In the genomic region with DNA sequence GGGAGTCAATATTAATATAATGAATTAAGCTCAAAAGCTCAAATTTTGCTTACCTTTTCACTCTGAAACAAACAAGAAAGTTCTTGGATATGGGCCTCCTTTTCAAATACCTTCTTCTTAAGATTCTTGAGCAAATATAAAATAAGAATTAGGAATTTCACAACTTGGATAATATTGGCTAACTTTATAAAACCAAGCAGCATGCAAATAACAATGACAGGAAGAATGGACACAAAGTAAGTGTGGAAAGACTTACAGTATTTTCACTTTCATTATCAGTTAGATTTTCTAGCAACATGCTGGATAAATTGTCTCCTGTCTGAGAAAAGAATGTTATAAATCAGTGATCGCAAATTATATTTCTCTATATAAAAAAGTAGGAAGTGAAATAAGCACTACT, we compare ENCODE assay signal across 12 cellular contexts. TPM values are rescaled to one million over a fixed set of nuclear protein-coding genes. Genes with fewer than 3 reads are reported as not detected.
DNase-seq lines count a peak whose midpoint lies in the region; ATAC-seq and TF ChIP-seq lines count a peak whose summit lies in the region.
"Had no signal": no experiment of that assay in that cellular context is flagged by ENCODE, and none has a peak within 500 bp of the region (broad histone marks: within the 10 kb centered on the region; RNA-seq: fewer than 3 reads in every experiment).

No MANE protein-coding gene starts in this region.

- no TSS peak for BruUV-seq in PC-9 (replicated peaks; lab: Mats Ljungman, UMichigan)

- H3K4me1 Mint-ChIP-seq in activated T-cell treated with anti-CD3 and anti-CD28 coated beads, Interleukin-2, amount 50 U/mL, for 72 hours (ENCODE audit: low read depth), result peaks cover 5% of the 10 kb centered on the region
- H3K4me1 Mint-ChIP-seq in activated T-helper 2 cell treated with anti-CD3 and anti-CD28 coated beads, Interferon-gamma antibody, Interleukin-2, Interleukin-4, amounts not matched to agents 10 μg/mL and 5 μg/mL and 100 μg/mL, durations not matched to agents 14 hours and 24 hours and 36 hours (ENCODE audit: low read depth), result peaks cover 11% of the 10 kb centered on the region
- no peaks in the 10 kb centered on the region for H3K4me1 Mint-ChIP-seq in neural progenitor cell

- no peak for DNase-seq in activated T-cell treated with anti-CD3 and anti-CD28 coated beads, Interleukin-2, amount 50 U/mL, for 72 hours
- DNase-seq in activated T-cell treated with anti-CD3 and anti-CD28 coated beads, Interleukin-2, amount 50 U/mL, for 1 hour, result no peak
- no peak for DNase-seq in activated T-helper 2 cell treated with anti-CD3 and anti-CD28 coated beads, Interferon-gamma antibody, Interleukin-2, Interleukin-4, amounts not matched to agents 10 μg/mL and 5 μg/mL and 100 μg/mL, durations not matched to agents 14 hours and 24 hours and 36 hours (ENCODE audit: low spot score)
- no peak for DNase-seq in gastrocnemius medialis
- no peak for DNase-seq in neural progenitor cell (ENCODE audit: low spot score)
- DNase-seq in PC-9, result no peak
- DNase-seq: mammary epithelial cell; stimulated activated CD4-positive, alpha-beta T cell treated with anti-CD3 and anti-CD28 coated beads, Interleukin-1b, Interleukin-23, amount 100 ng/mL, for 48 hours had no signal

- CTCF ChIA-PET in PC-9 (lab: Charles Lee), result interaction anchor here (0.6 kb wide), 1 partner anchor 582 kb away, joined by 3 read pairs; no protein-coding TSS in a partner anchor

- in situ Hi-C loops in gastrocnemius medialis (cut with MboI; ENCODE audit: low sequenced_read_pairs in 4 of 4), result loop anchor here in 3 of 4 donors (10.0 to 25.0 kb wide), 5 partner anchors 112 to 679 kb away; a partner anchor contains a TSS

- H2AFZ ChIP-seq in neural progenitor cell (replicated peaks), result no peak overlapping the region
- no peak overlapping the region for H2AFZ ChIP-seq in PC-9

- H3F3A ChIP-seq in neural progenitor cell (ENCODE audit: low read depth) (no peaks in the 10 kb centered on the region), PC-9 (ENCODE audit: insufficient read depth, low read depth) (no peaks in the 10 kb centered on the region)

- H3K27me3 Mint-ChIP-seq in activated T-cell treated with anti-CD3 and anti-CD28 coated beads, Interleukin-2, amount 50 U/mL, for 72 hours (ENCODE audit: low read depth), result no peaks in the 10 kb centered on the region
- no peaks in the 10 kb centered on the region for H3K27me3 Mint-ChIP-seq in activated T-helper 2 cell treated with anti-CD3 and anti-CD28 coated beads, Interferon-gamma antibody, Interleukin-2, Interleukin-4, amounts not matched to agents 10 μg/mL and 5 μg/mL and 100 μg/mL, durations not matched to agents 14 hours and 24 hours and 36 hours (ENCODE audit: low read depth)
- no peaks in the 10 kb centered on the region for H3K27me3 Mint-ChIP-seq in neural progenitor cell (ENCODE audit: insufficient read depth, low read depth)
- H3K27me3 Mint-ChIP-seq: dendritic cell treated with granulocyte-macrophage colony-stimulating factor and Interleukin-4, amounts not matched to agents 40 ng/mL and 50 ng/mL, for 4 days had no signal

- H3K4me3 ChIP-seq in gastrocnemius medialis, result peak overlapping the region; percentile 4 to 20 (median 10)
- H3K4me3 ChIP-seq in neural progenitor cell, result no peak overlapping the region
- H3K4me3 ChIP-seq in PC-9, result no peak overlapping the region

- H3K27ac Mint-ChIP-seq in activated T-cell treated with anti-CD3 and anti-CD28 coated beads, Interleukin-2, amount 50 U/mL, for 72 hours, result peak overlapping the region; percentile 60
- H3K27ac Mint-ChIP-seq in activated T-helper 2 cell treated with anti-CD3 and anti-CD28 coated beads, Interferon-gamma antibody, Interleukin-2, Interleukin-4, amounts not matched to agents 10 μg/mL and 5 μg/mL and 100 μg/mL, durations not matched to agents 14 hours and 24 hours and 36 hours, result peak overlapping the region; percentile 49
- H3K27ac Mint-ChIP-seq in neural progenitor cell, result no peak overlapping the region
- H3K27ac Mint-ChIP-seq: dendritic cell treated with granulocyte-macrophage colony-stimulating factor and Interleukin-4, amounts not matched to agents 40 ng/mL and 50 ng/mL, for 4 days had no signal

- H3K4me1 ChIP-seq in gastrocnemius medialis (no peaks in the 10 kb centered on the region), neural progenitor cell (no peaks in the 10 kb centered on the region), PC-9 (replicated peaks; ENCODE audit: insufficient read depth) (0 out of 2 replicates have a peak, but pooled peaks cover under 1% of the 10 kb centered on the region)

- no peaks in the 10 kb centered on the region for H3K27me3 ChIP-seq in gastrocnemius medialis
- no peaks in the 10 kb centered on the region for H3K27me3 ChIP-seq in neural progenitor cell
- no peaks in the 10 kb centered on the region for H3K27me3 ChIP-seq in PC-9 (ENCODE audit: insufficient read depth, low read depth)

- no peak for TF ChIP-seq CTCF in gastrocnemius medialis (IDR thresholded peaks at IDR 0.05 in 4 of 5, conservative IDR thresholded peaks at IDR 0.05 in 1 of 5)
- TF ChIP-seq CTCF in neural progenitor cell (IDR thresholded peaks at IDR 0.05), result no peak
- TF ChIP-seq CTCF in PC-9 (conservative IDR thresholded peaks at IDR 0.05), result no peak

- TF ChIP-seq POLR2A in gastrocnemius medialis (IDR thresholded peaks at IDR 0.05) (no peak), GM18505 (IDR thresholded peaks at IDR 0.05; ENCODE audit: borderline replicate concordance, extremely low read depth, insufficient read depth, insufficient read length) (no peak)

- H3K4me3 Mint-ChIP-seq in activated T-cell treated with anti-CD3 and anti-CD28 coated beads, Interleukin-2, amount 50 U/mL, for 72 hours, result peak overlapping the region in 1 of 2 donors; percentile 64
- peak overlapping the region; percentile 17 for H3K4me3 Mint-ChIP-seq in activated T-helper 2 cell treated with anti-CD3 and anti-CD28 coated beads, Interferon-gamma antibody, Interleukin-2, Interleukin-4, amounts not matched to agents 10 μg/mL and 5 μg/mL and 100 μg/mL, durations not matched to agents 14 hours and 24 hours and 36 hours (ENCODE audit: low read depth)
- H3K4me3 Mint-ChIP-seq in neural progenitor cell, result no peak overlapping the region
- H3K4me3 Mint-ChIP-seq: dendritic cell treated with granulocyte-macrophage colony-stimulating factor and Interleukin-4, amounts not matched to agents 40 ng/mL and 50 ng/mL, for 4 days had no signal

- H3K27ac ChIP-seq in gastrocnemius medialis (peak overlapping the region in 3 of 4 donors; percentile 26 to 52 (median 42)), neural progenitor cell (no peak overlapping the region), PC-9 (no peak overlapping the region)

- H3K9ac ChIP-seq in neural progenitor cell, result no peak overlapping the region

- H3K9me3 ChIP-seq in gastrocnemius medialis (no peaks in the 10 kb centered on the region), neural progenitor cell (ENCODE audit: low read depth) (no peaks in the 10 kb centered on the region), PC-9 (ENCODE audit: insufficient read depth, low read depth) (no peaks in the 10 kb centered on the region)

- H4K20me1 ChIP-seq in neural progenitor cell (ENCODE audit: low read depth), result no peaks in the 10 kb centered on the region
- H4K20me1 ChIP-seq in PC-9 (ENCODE audit: insufficient read depth), result no peaks in the 10 kb centered on the region

- peaks cover 6 to 7% of the 10 kb centered on the region in 2 donors for H3K36me3 Mint-ChIP-seq in activated T-cell treated with anti-CD3 and anti-CD28 coated beads, Interleukin-2, amount 50 U/mL, for 72 hours (ENCODE audit: insufficient read depth in 2 of 2)
- peaks cover 12% of the 10 kb centered on the region for H3K36me3 Mint-ChIP-seq in activated T-helper 2 cell treated with anti-CD3 and anti-CD28 coated beads, Interferon-gamma antibody, Interleukin-2, Interleukin-4, amounts not matched to agents 10 μg/mL and 5 μg/mL and 100 μg/mL, durations not matched to agents 14 hours and 24 hours and 36 hours (ENCODE audit: low read depth)
- peaks cover 9% of the 10 kb centered on the region for H3K36me3 Mint-ChIP-seq in neural progenitor cell

- peaks cover 4 to 5% of the 10 kb centered on the region in 2 donors for H3K9me3 Mint-ChIP-seq in activated T-cell treated with anti-CD3 and anti-CD28 coated beads, Interleukin-2, amount 50 U/mL, for 72 hours
- H3K9me3 Mint-ChIP-seq in activated T-helper 2 cell treated with anti-CD3 and anti-CD28 coated beads, Interferon-gamma antibody, Interleukin-2, Interleukin-4, amounts not matched to agents 10 μg/mL and 5 μg/mL and 100 μg/mL, durations not matched to agents 14 hours and 24 hours and 36 hours, result peaks cover 6% of the 10 kb centered on the region
- H3K9me3 Mint-ChIP-seq in neural progenitor cell, result peaks cover 6% of the 10 kb centered on the region

- H3K36me3 ChIP-seq in gastrocnemius medialis (no peaks in the 10 kb centered on the region), neural progenitor cell (no peaks in the 10 kb centered on the region), PC-9 (ENCODE audit: low read depth) (peaks cover 24% of the 10 kb centered on the region; the same call in 1 of the 2 replicates)

- POLR2A ChIA-PET in PC-9 (lab: Charles Lee; ENCODE audit: unreplicated experiment), result no interaction called here

- H3K9me2 ChIP-seq in PC-9 (ENCODE audit: insufficient read depth), result no peaks in the 10 kb centered on the region

- intact Hi-C loops in activated T-helper 2 cell treated with anti-CD3 and anti-CD28 coated beads, Interferon-gamma antibody, Interleukin-2, Interleukin-4, amounts not matched to agents 10 μg/mL and 5 μg/mL and 100 μg/mL, durations not matched to agents 14 hours and 24 hours and 36 hours (cut with micrococcal nuclease), result loop anchor here (10.0 kb wide), 1 partner anchor 322 kb away; a partner anchor contains a TSS
- intact Hi-C loops in gastrocnemius medialis (cut with DNase I; ENCODE audit: low total_unique reads), result loop anchor here (10.0 kb wide), 2 partner anchors 92 to 702 kb away; no protein-coding TSS in a partner anchor
- intact Hi-C loops in PC-9 (cut with micrococcal nuclease; ENCODE audit: unreplicated experiment), result loop anchor here (5.0 to 10.0 kb wide), 2 partner anchors 322 to 359 kb away; a partner anchor contains a TSS

- no peaks in the 10 kb centered on the region for H3K79me2 ChIP-seq in neural progenitor cell (ENCODE audit: low read depth)
- peaks cover 8% of the 10 kb centered on the region for H3K79me2 ChIP-seq in PC-9 (ENCODE audit: low read depth)

- no peak for ATAC-seq in activated T-cell treated with anti-CD3 and anti-CD28 coated beads, Interleukin-2, amount 50 U/mL, for 72 hours (replicated peaks in 1 of 2)
- ATAC-seq in HG02678 (IDR thresholded peaks at IDR 0.05; ENCODE audit: unreplicated experiment) (peak; percentile 68), gastrocnemius medialis (no peak), GM18505 (IDR thresholded peaks at IDR 0.05; ENCODE audit: unreplicated experiment) (no peak)

- H3K4me2 ChIP-seq in neural progenitor cell (no peak overlapping the region), PC-9 (no peak overlapping the region)

RNA-seq across cellular contexts. Expression of a gene that starts 13.2 kb away (rescaled TPM):
- total RNA-seq in activated T-cell treated with anti-CD3 and anti-CD28 coated beads, Interleukin-2, amount 50 U/mL, for 72 hours, result 10 to 100 TPM; 31.8 to 39.2 TPM
- total RNA-seq in activated T-helper 2 cell treated with anti-CD3 and anti-CD28 coated beads, Interferon-gamma antibody, Interleukin-2, Interleukin-4, amounts not matched to agents 10 μg/mL and 5 μg/mL and 100 μg/mL, durations not matched to agents 14 hours and 24 hours and 36 hours, result 21.8 and 22.5 TPM in 2 replicates
- total RNA-seq in gastrocnemius medialis (1 to 10 TPM; 1.7 to 5.4 (median 2.4) TPM), neural progenitor cell (ENCODE audit: low replicate concordance) (27.7 and 62.6 TPM in 2 replicates), PC-9 (2021) (33.6 and 41.7 TPM in 2 replicates)

RNA-seq across cellular contexts. Expression of a gene that starts 41.1 kb away (rescaled TPM):
- total RNA-seq in activated T-cell treated with anti-CD3 and anti-CD28 coated beads, Interleukin-2, amount 50 U/mL, for 72 hours, result not detected
- total RNA-seq in activated T-helper 2 cell treated with anti-CD3 and anti-CD28 coated beads, Interferon-gamma antibody, Interleukin-2, Interleukin-4, amounts not matched to agents 10 μg/mL and 5 μg/mL and 100 μg/mL, durations not matched to agents 14 hours and 24 hours and 36 hours, result not detected in 2 replicates
- not detected for total RNA-seq in gastrocnemius medialis
- total RNA-seq in neural progenitor cell (ENCODE audit: low replicate concordance), result not detected in 2 replicates
- total RNA-seq in PC-9 (2021), result 0.20 and 0.25 TPM in 2 replicates
- total RNA-seq: activated CD8-positive, alpha-beta memory T cell treated with anti-CD3 and anti-CD28 coated beads for 36 hours had no signal

Comparison
In these comparisons a context has a peak if more than half of its experiments do, and no peak if none do; other contexts are left out.
1. H3K27ac ChIP-seq: peak in gastrocnemius medialis (3 of 4); none in neural progenitor cell (single experiment) and PC-9 (single experiment).
2. H3K4me3 ChIP-seq: peak in gastrocnemius medialis (4 of 4); none in neural progenitor cell (single experiment) and PC-9 (single experiment).